In the genomic region with DNA sequence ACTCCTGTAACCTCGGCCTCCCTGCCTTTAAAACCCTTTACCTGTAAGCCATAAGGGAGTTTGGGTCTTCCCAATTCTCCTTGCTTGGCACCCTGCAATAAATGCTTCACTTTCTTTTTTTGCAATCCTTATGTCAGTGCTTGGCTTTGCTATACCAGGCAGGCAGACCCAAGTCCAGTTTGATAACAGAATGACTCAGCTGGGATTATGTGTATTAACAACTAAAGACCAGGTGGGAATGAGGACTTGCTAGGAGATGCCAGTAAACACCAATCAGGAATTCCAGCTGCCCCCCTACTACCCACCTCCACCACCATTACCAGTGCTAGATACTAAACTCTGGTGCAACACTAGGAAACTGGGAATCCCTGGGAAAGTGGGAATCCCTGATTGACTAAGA, we compare ENCODE assay signal across 24 cellular contexts.
"Had no signal": no experiment of that assay in that cellular context is flagged by ENCODE, and none has a peak within 500 bp of the region (broad histone marks: within the 10 kb centered on the region; RNA-seq: fewer than 3 reads in every experiment).

No MANE protein-coding gene starts in this region.

- H3K27me3 ChIP-seq: ovary, testis, tibial nerve had no signal

- H3K36me3 ChIP-seq: esophagus squamous epithelium, gastroesophageal sphincter, left ventricle myocardium inferior, neural progenitor cell, ovary, tibial nerve had no signal

- DNase-seq: effector memory CD8-positive, alpha-beta T cell; esophagus squamous epithelium; foreskin fibroblast; glutamatergic neuron; immature natural killer cell; kidney; left cardiac atrium; left ventricle myocardium inferior; mesenchymal stem cell; midbrain; nucleus accumbens; ovary; right cardiac atrium; stimulated activated CD4-positive, alpha-beta T cell treated with anti-CD3 and anti-CD28 coated beads, Interleukin-2, amount 100 ng/mL, for 24 hours; stimulated activated CD4-positive, alpha-beta T cell treated with anti-CD3 and anti-CD28 coated beads, Interleukin-4, amount 100 ng/mL, for 4 hours; stimulated activated naive B cell treated with anti-CD40 and anti-IgM and Interleukin-4, amounts not matched to agents 10 μg/mL and 1 μg/mL and 100 μg/mL, for 72 hours; stimulated activated naive CD8-positive, alpha-beta T cell treated with anti-CD3 and anti-CD28 coated beads, Interleukin-15, amount 100 ng/mL, for 72 hours; testis had no signal

- H3K4me3 ChIP-seq: esophagus squamous epithelium, gastroesophageal sphincter, left ventricle myocardium inferior, lung, neural progenitor cell, ovary, testis, tibial nerve had no signal

- ATAC-seq: effector memory CD8-positive, alpha-beta T cell; gastroesophageal sphincter; left cardiac atrium; natural killer cell treated with Interleukin-12 subunit alpha and Interleukin-12 subunit beta and Interleukin-15 and Interleukin-18, amount 100 ng/mL, for 72 hours; right cardiac atrium; stimulated activated naive B cell treated with anti-CD40 and anti-IgM and Interleukin-4, amounts not matched to agents 10 μg/mL and 1 μg/mL and 100 μg/mL, for 72 hours; stimulated activated naive CD8-positive, alpha-beta T cell treated with anti-CD3 and anti-CD28 coated beads, Interleukin-15, amount 100 ng/mL, for 72 hours had no signal

- H2AFZ ChIP-seq: neural progenitor cell had no signal

- H3K27ac ChIP-seq: epithelial cell of prostate, esophagus squamous epithelium, gastroesophageal sphincter, left ventricle myocardium inferior, neural progenitor cell, ovary, testis, tibial nerve had no signal

- H3K4me1 ChIP-seq: gastroesophageal sphincter, left ventricle myocardium inferior, testis, tibial nerve had no signal

- H3K4me2 ChIP-seq: neural progenitor cell had no signal

- H3K9me3 ChIP-seq: esophagus squamous epithelium, gastroesophageal sphincter, left ventricle myocardium inferior, ovary, testis, tibial nerve had no signal
